25 cellular contexts compared by ENCODE assay signal in the genomic region with DNA sequence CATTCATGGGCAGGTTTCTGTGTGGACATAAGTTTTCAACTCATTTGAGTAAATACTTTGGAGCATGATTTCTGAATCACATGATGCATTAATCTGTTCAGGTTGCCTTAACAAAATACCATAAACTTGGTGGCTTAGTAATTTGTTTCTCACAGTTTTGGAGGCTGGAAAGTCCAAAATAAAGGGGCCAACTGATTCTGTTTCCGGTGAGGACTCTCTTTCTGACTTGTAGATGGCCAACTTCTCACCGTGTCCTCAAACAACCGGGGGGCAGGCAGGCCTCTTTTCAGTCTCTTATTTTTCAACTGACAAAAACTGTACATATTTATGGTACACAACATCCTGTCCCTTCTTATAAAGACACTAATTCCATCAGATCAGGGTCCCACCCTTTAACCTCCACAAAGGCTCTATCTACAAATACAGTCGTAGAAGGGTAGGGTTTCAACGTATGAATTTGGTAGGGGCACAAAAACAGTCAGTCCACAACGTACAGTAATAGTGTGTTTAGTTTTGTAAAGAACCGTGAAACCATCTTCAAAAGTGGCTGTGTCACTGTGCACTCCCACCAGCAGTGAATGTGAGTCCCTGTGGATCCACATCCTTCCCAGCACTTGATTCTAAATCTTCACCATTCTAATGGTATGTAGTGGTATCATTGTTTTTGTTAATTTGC.
"Had no signal": no experiment of that assay in that cellular context is flagged by ENCODE, and none has a peak within 500 bp of the region (broad histone marks: within the 10 kb centered on the region; RNA-seq: fewer than 3 reads in every experiment).

No MANE protein-coding gene starts in this region.

- ATAC-seq: activated naive CD4-positive, alpha-beta T cell treated with anti-CD3 and anti-CD28 coated beads, Interleukin-2, amount 50 U/mL, for 72 hours; K562; Panc1 had no signal

- H3K27ac Mint-ChIP-seq: activated CD4-positive, alpha-beta T cell treated with anti-CD3 and anti-CD28 coated beads, Interleukin-2, amount 10 ng/mL, durations not matched to agents 24 days and 14 days; activated naive CD4-positive, alpha-beta T cell treated with anti-CD3 and anti-CD28 coated beads, Interleukin-2, amount 50 U/mL, for 72 hours had no signal

- H3K9me3 Mint-ChIP-seq: central memory CD8-positive, alpha-beta T cell had no signal

- H3K4me3 Mint-ChIP-seq: activated CD4-positive, alpha-beta T cell treated with anti-CD3 and anti-CD28 coated beads, Interleukin-2, amount 10 ng/mL, durations not matched to agents 24 days and 14 days; central memory CD8-positive, alpha-beta T cell had no signal

- H3K27me3 Mint-ChIP-seq: activated CD4-positive, alpha-beta T cell treated with anti-CD3 and anti-CD28 coated beads, Interleukin-2, amount 10 ng/mL, durations not matched to agents 24 days and 14 days; central memory CD8-positive, alpha-beta T cell had no signal

- DNase-seq: activated CD4-positive, alpha-beta T cell treated with anti-CD3 and anti-CD28 coated beads, Interleukin-2, amount 10 ng/mL, durations not matched to agents 24 days and 14 days; activated CD4-positive, alpha-beta T cell treated with anti-CD3 and anti-CD28 coated beads, Interleukin-2, amount 50 U/mL, for 48 hours; activated CD4-positive, CD25-positive, alpha-beta regulatory T cell; activated effector memory CD4-positive, alpha-beta T cell treated with anti-CD3 and anti-CD28 coated beads, Interleukin-2, amount 50 U/mL, for 16 hours; activated naive CD4-positive, alpha-beta T cell; activated T-cell treated with anti-CD3 and anti-CD28 coated beads, Interleukin-2, amount 50 U/mL, for 48 hours; amniotic stem cell; aorta; colonic mucosa; NCI-H1092 treated with DMSO at 0.1 percent for 48 hours; NCI-H1417 treated with DMSO at 0.1 percent for 48 hours; NCI-H187 treated with DMSO at 0.1 percent for 48 hours; NCI-H2081; NCI-H2171 treated with DMSO at 0.1 percent for 48 hours; NCI-H2227 treated with DMSO at 0.1 percent for 48 hours; NCI-H446; NCI-H524; SHP77; SJCRH30; T1000; WERI-Rb-1 had no signal

- FAIRE-seq: K562 had no signal
